ENCODE assay signal across 15 cellular contexts in the genomic region with DNA sequence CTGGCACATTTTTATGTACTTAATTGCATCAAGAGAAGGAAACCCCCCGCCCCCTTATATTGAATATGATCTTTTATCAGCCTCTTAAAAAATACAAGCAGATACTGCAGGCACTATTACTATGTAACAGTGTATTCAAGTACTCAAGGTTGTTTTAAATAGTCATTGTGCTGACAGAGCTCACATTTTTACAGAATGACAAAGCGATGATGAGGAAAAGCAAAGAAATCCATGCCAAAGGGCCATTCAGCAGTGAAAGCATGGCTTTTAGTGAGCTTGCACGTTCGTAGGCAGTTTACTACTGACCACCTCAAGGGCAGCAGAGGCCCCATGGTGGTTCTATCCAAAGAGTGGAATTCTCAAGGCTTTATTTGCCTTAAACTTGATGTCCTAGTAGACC.
DNase-seq lines count a peak whose midpoint lies in the region; ATAC-seq and TF ChIP-seq lines count a peak whose summit lies in the region.
"Had no signal": no experiment of that assay in that cellular context is flagged by ENCODE, and none has a peak within 500 bp of the region (broad histone marks: within the 10 kb centered on the region; RNA-seq: fewer than 3 reads in every experiment).

No MANE protein-coding gene starts in this region.

- CTCF ChIA-PET in WTC11 (lab: Charles Lee): interaction anchor here (0.5 to 3.9 kb wide), 14 partner anchors 9 to 580 kb away, joined by 3 to 56 read pairs (median 4); no protein-coding TSS in a partner anchor

- peak overlapping the region; percentile 8 for H2AFZ ChIP-seq in parathyroid adenoma

- peak; percentile 17 for DNase-seq in NCI-H524 treated with DMSO at 0.1 percent for 48 hours (lab: John Stamatoyannopoulos, UW)
- DNase-seq in choroid plexus epithelial cell (ENCODE audit: low read depth): peak; percentile 82
- no peak for DNase-seq in activated CD4-positive, alpha-beta T cell treated with anti-CD3 and anti-CD28 coated beads, Interleukin-2, amount 50 U/mL, for 4 hours
- DNase-seq in activated naive CD4-positive, alpha-beta T cell treated with Interleukin-2 at 50 U/mL for 16 hours: no peak
- DNase-seq in WTC11 (ENCODE audit: low spot score): no peak
- DNase-seq: amygdala; CD8-positive, alpha-beta T cell; midbrain; NCI-H446 treated with DMSO at 0.1 percent for 48 hours; SIG-M5; stimulated activated CD4-positive, alpha-beta T cell treated with anti-CD3 and anti-CD28 coated beads, Interleukin-2, amount 100 ng/mL, for 24 hours; stimulated activated naive CD4-positive, alpha-beta T cell had no signal

- H3K4me2 ChIP-seq in parathyroid adenoma (ENCODE audit: low read length): peak overlapping the region; percentile 24

- no peaks in the 10 kb centered on the region for H3K9me3 ChIP-seq in parathyroid adenoma (ENCODE audit: control insufficient read depth, low read length)

- POLR2A ChIA-PET in WTC11 (lab: Charles Lee): no interaction called here

- H3K4me3 ChIP-seq in choroid plexus epithelial cell (ENCODE audit: low read depth, low read length) (no peak overlapping the region), parathyroid adenoma (ENCODE audit: low read depth, low read length) (no peak overlapping the region)

- no peaks in the 10 kb centered on the region for H3K36me3 Mint-ChIP-seq in WTC11
- H3K36me3 Mint-ChIP-seq: CD8-positive, alpha-beta T cell had no signal

- no peak overlapping the region for H3K27ac Mint-ChIP-seq in WTC11
- H3K27ac Mint-ChIP-seq: CD8-positive, alpha-beta T cell had no signal

- TF ChIP-seq CTCF in C4-2B (conservative IDR thresholded peaks at IDR 0.05): no peak
- TF ChIP-seq CTCF in choroid plexus epithelial cell (conservative IDR thresholded peaks at IDR 0.05; ENCODE audit: low read depth, low read length): no peak
- TF ChIP-seq CTCF in parathyroid adenoma (IDR thresholded peaks at IDR 0.05): no peak
- TF ChIP-seq CTCF in WTC11 (IDR thresholded peaks at IDR 0.05): no peak

- H3K4me1 Mint-ChIP-seq in WTC11: peaks cover 16% of the 10 kb centered on the region

- no peaks in the 10 kb centered on the region for H3K27me3 Mint-ChIP-seq in WTC11 (ENCODE audit: low read depth)

- H3K27ac ChIP-seq in C4-2B (peak overlapping the region; percentile 64; the same call in 1 of the 2 replicates), parathyroid adenoma (no peak overlapping the region)

- no peak overlapping the region for H3K4me3 Mint-ChIP-seq in WTC11
- H3K4me3 Mint-ChIP-seq: CD8-positive, alpha-beta T cell had no signal

- no peak for ATAC-seq in activated CD4-positive, CD25-positive, alpha-beta regulatory T cell treated with anti-CD3 and anti-CD28 coated beads, Interleukin-2, amount 50 U/mL, for 24 hours
- ATAC-seq in WTC11: no peak
- ATAC-seq: CD8-positive, alpha-beta T cell had no signal

- no peaks in the 10 kb centered on the region for H3K79me2 ChIP-seq in parathyroid adenoma

- no peak overlapping the region for H3K9ac ChIP-seq in parathyroid adenoma

- H3K9me3 Mint-ChIP-seq in WTC11: no peaks in the 10 kb centered on the region
- H3K9me3 Mint-ChIP-seq: CD8-positive, alpha-beta T cell had no signal

- H3K4me1 ChIP-seq in parathyroid adenoma: no peaks in the 10 kb centered on the region

- H3K36me3 ChIP-seq in parathyroid adenoma (ENCODE audit: control insufficient read depth, insufficient read depth, low read length): no peaks in the 10 kb centered on the region

- H3K27me3 ChIP-seq in parathyroid adenoma (ENCODE audit: control insufficient read depth, insufficient read depth, low read length): no peaks in the 10 kb centered on the region

TF ChIP-seq in WTC11, 78 proteins besides CTCF, POLR2A, EP300 and RAD21 (continues in another document):
- TF ChIP-seq ZNF512 (CRISPR knock-in tag; IDR thresholded peaks at IDR 0.05; ENCODE audit: borderline replicate concordance) (no peak), JAZF1 (CRISPR knock-in tag; IDR thresholded peaks at IDR 0.05) (no peak), USF2 (CRISPR knock-in tag; IDR thresholded peaks at IDR 0.05) (no peak), ELF4 (CRISPR knock-in tag; IDR thresholded peaks at IDR 0.05; ENCODE audit: low read depth) (no peak), ZNF219 (CRISPR knock-in tag; IDR thresholded peaks at IDR 0.05; ENCODE audit: borderline replicate concordance) (no peak), JUN (CRISPR knock-in tag; IDR thresholded peaks at IDR 0.05) (no peak), OVOL2 (CRISPR knock-in tag; IDR thresholded peaks at IDR 0.05; ENCODE audit: borderline replicate concordance) (no peak), ZNF281 (CRISPR knock-in tag; IDR thresholded peaks at IDR 0.05) (no peak)
- TF ChIP-seq, protein P1, sequence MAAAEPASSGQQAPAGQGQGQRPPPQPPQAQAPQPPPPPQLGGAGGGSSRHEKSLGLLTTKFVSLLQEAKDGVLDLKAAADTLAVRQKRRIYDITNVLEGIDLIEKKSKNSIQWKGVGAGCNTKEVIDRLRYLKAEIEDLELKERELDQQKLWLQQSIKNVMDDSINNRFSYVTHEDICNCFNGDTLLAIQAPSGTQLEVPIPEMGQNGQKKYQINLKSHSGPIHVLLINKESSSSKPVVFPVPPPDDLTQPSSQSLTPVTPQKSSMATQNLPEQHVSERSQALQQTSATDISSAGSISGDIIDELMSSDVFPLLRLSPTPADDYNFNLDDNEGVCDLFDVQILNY (CRISPR knock-in tag; IDR thresholded peaks at IDR 0.05): no peak
- TF ChIP-seq, protein P2, sequence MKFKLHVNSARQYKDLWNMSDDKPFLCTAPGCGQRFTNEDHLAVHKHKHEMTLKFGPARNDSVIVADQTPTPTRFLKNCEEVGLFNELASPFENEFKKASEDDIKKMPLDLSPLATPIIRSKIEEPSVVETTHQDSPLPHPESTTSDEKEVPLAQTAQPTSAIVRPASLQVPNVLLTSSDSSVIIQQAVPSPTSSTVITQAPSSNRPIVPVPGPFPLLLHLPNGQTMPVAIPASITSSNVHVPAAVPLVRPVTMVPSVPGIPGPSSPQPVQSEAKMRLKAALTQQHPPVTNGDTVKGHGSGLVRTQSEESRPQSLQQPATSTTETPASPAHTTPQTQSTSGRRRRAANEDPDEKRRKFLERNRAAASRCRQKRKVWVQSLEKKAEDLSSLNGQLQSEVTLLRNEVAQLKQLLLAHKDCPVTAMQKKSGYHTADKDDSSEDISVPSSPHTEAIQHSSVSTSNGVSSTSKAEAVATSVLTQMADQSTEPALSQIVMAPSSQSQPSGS (CRISPR knock-in tag; IDR thresholded peaks at IDR 0.05; ENCODE audit: borderline replicate concordance, low read depth): no peak

Comparison
In these comparisons a context has a peak if more than half of its experiments do, and no peak if none do; other contexts are left out.
1. DNase-seq: peak in NCI-H524 treated with DMSO at 0.1 percent for 48 hours (single experiment) and choroid plexus epithelial cell (single experiment); none in activated CD4-positive, alpha-beta T cell treated with anti-CD3 and anti-CD28 coated beads, Interleukin-2, amount 50 U/mL, for 4 hours (0 of 2), activated naive CD4-positive, alpha-beta T cell treated with Interleukin-2 at 50 U/mL for 16 hours (single experiment) and WTC11 (single experiment).